Comparison of ENCODE assay signal across 21 cellular contexts in genomic region chr4:186927624-186928023, GRCh38.
DNase-seq lines count a peak whose midpoint lies in the region; ATAC-seq and TF ChIP-seq lines count a peak whose summit lies in the region.
"Had no signal": no experiment of that assay in that cellular context is flagged by ENCODE, and none has a peak within 500 bp of the region (broad histone marks: within the 10 kb centered on the region; RNA-seq: fewer than 3 reads in every experiment).

No MANE protein-coding gene starts in this region.

- H4K8ac ChIP-seq in IMR-90 (ENCODE audit: low read depth in 2 of 2, low read length in 2 of 2), result no peak overlapping the region
- H4K8ac ChIP-seq in mesenchymal stem cell (ENCODE audit: low read length), result no peak overlapping the region

- H3K4me2 ChIP-seq in IMR-90 (ENCODE audit: low read depth, low read length) (no peak overlapping the region), mesenchymal stem cell (ENCODE audit: low read length, poor library complexity, severe bottlenecking) (no peak overlapping the region)

- H3K9me3 Mint-ChIP-seq in WTC11, result peaks cover 7% of the 10 kb centered on the region
- H3K9me3 Mint-ChIP-seq: HFFc6 had no signal

- H3K23ac ChIP-seq in IMR-90 (ENCODE audit: low read depth, low read length), result peak overlapping the region; percentile 36; the same call in 1 of the 2 replicates
- H3K23ac ChIP-seq in mesenchymal stem cell (ENCODE audit: low read length in 2 of 2), result no peak overlapping the region

- POLR2A ChIA-PET in AG04450 (lab: Yijun Ruan, JAX), result no interaction called here
- POLR2A ChIA-PET in IMR-90 (lab: Charles Lee; ENCODE audit: unreplicated experiment), result no interaction called here
- POLR2A ChIA-PET in WTC11 (lab: Charles Lee), result no interaction called here

- no peak for ATAC-seq in IMR-90 (ENCODE audit: low read depth)
- peak; percentile 77 for ATAC-seq in WTC11
- ATAC-seq in Right ventricle myocardium superior (ENCODE audit: poor library complexity), result no peak
- ATAC-seq in lower lobe of right lung, result no peak

- DNase-seq in AG04450 (ENCODE audit: low read depth, low spot score) (no peak), IMR-90 (no peak), WTC11 (ENCODE audit: low spot score) (no peak), mesenchymal stem cell (no peak), Right ventricle myocardium superior (no peak), erythroblast (lab: John Stamatoyannopoulos, UW) (no peak), lower lobe of right lung (no peak)
- DNase-seq: EL; GF-D8; HFFc6; KBM-7; NCI-H1105; NCI-H146; NCI-H2029; NCI-H2227 treated with DMSO at 0.1 percent for 48 hours; NCI-H510A; NK-92 treated with Interleukin-12 subunit alpha and Interleukin-12 subunit beta, amount 100 ng/mL, for 24 hours; Peyer's patch had no signal

- H2BK120ac ChIP-seq in IMR-90 (ENCODE audit: low read depth, low read length) (0 out of 2 replicates have a peak overlapping the region, but pooled peaks have one; percentile 32), mesenchymal stem cell (ENCODE audit: low read depth, low read length) (no peak overlapping the region)

- H3K18ac ChIP-seq in IMR-90 (ENCODE audit: low read depth, low read length) (peak overlapping the region; percentile 35; the same call in 1 of the 2 replicates), mesenchymal stem cell (ENCODE audit: low read depth in 1 of 2, low read length in 2 of 2) (no peak overlapping the region)

- H2AK5ac ChIP-seq in IMR-90 (ENCODE audit: low read depth, low read length) (no peak overlapping the region), mesenchymal stem cell (ENCODE audit: low read length, severe bottlenecking) (no peak overlapping the region)

- dilution Hi-C loops in IMR-90 (cut with HindIII; ENCODE audit: low sequenced_read_pairs, unreplicated experiment), result no loop called here

- no peak overlapping the region for H2BK5ac ChIP-seq in IMR-90 (ENCODE audit: low read depth, low read length, poor library complexity, severe bottlenecking)
- no peak overlapping the region for H2BK5ac ChIP-seq in mesenchymal stem cell (ENCODE audit: low read depth, low read length, poor library complexity, severe bottlenecking)

- H3K4me3 Mint-ChIP-seq in WTC11, result no peak overlapping the region
- H3K4me3 Mint-ChIP-seq: B cell, CD14-positive monocyte, HFFc6 had no signal

- TF ChIP-seq POLR2A in IMR-90 (IDR thresholded peaks at IDR 0.05; ENCODE audit: low read depth, low read length) (no peak), erythroblast (IDR thresholded peaks at IDR 0.05; ENCODE audit: low read length) (no peak)

- H2BK12ac ChIP-seq in mesenchymal stem cell (ENCODE audit: low read length in 2 of 2), result no peak overlapping the region

- intact Hi-C loops in IMR-90 (cut with micrococcal nuclease) (no loop called here), Right ventricle myocardium superior (cut with DNase I) (no loop called here), lower lobe of right lung (cut with DNase I) (no loop called here)

- peaks cover 5% of the 10 kb centered on the region for H3K36me3 Mint-ChIP-seq in WTC11
- H3K36me3 Mint-ChIP-seq: CD14-positive monocyte had no signal

- in situ Hi-C loops in IMR-90 (cut with MboI; ENCODE audit: low sequenced_read_pairs), result loop anchor here (25.0 kb wide), 1 partner anchor 190 kb away; no protein-coding TSS in a partner anchor

- H3K4ac ChIP-seq in IMR-90 (ENCODE audit: low read depth, low read length), result 0 out of 2 replicates have a peak overlapping the region, but pooled peaks have one; percentile 11
- H3K4ac ChIP-seq in mesenchymal stem cell (ENCODE audit: low read depth in 1 of 2, low read length in 2 of 2), result no peak overlapping the region

- peaks cover 3% of the 10 kb centered on the region; the same call in 1 of the 2 replicates for H3K9me3 ChIP-seq in AG04450 (ENCODE audit: control insufficient read depth, insufficient read depth, low read length)
- H3K9me3 ChIP-seq in IMR-90 (ENCODE audit: control insufficient read depth, insufficient read depth, low read length), result no peaks in the 10 kb centered on the region
- H3K9me3 ChIP-seq in mesenchymal stem cell (ENCODE audit: control insufficient read depth, low read length), result no peaks in the 10 kb centered on the region
- no peaks in the 10 kb centered on the region for H3K9me3 ChIP-seq in lower lobe of right lung
- H3K9me3 ChIP-seq: Peyer's patch, SJSA1 had no signal

- peaks cover 0 to 4% of the 10 kb centered on the region in 2 experiments; a peak in 1 of 4 replicates for H3K79me1 ChIP-seq in IMR-90 (ENCODE audit: low read depth in 1 of 2, low read length in 2 of 2)
- no peaks in the 10 kb centered on the region for H3K79me1 ChIP-seq in mesenchymal stem cell (replicated peaks; ENCODE audit: low read length, poor library complexity, severe bottlenecking)

- H4K20me1 ChIP-seq in IMR-90 (ENCODE audit: insufficient read depth, low read length), result no peaks in the 10 kb centered on the region

- H3K4me1 ChIP-seq in IMR-90 (ENCODE audit: control insufficient read depth, insufficient read depth, low read length), result peaks cover 7% of the 10 kb centered on the region
- peaks cover 2% of the 10 kb centered on the region for H3K4me1 ChIP-seq in mesenchymal stem cell (ENCODE audit: control insufficient read depth, insufficient read depth, low read depth, low read length)
- H3K4me1 ChIP-seq in lower lobe of right lung, result no peaks in the 10 kb centered on the region
- H3K4me1 ChIP-seq: Peyer's patch had no signal

- no peaks in the 10 kb centered on the region for H3K27me3 Mint-ChIP-seq in WTC11 (ENCODE audit: low read depth)
- H3K27me3 Mint-ChIP-seq: B cell had no signal

- H3K27ac Mint-ChIP-seq in WTC11, result no peak overlapping the region
- H3K27ac Mint-ChIP-seq: B cell, CD14-positive monocyte, HFFc6 had no signal

- H3K9ac ChIP-seq in IMR-90 (ENCODE audit: low read depth, low read length) (no peak overlapping the region), mesenchymal stem cell (ENCODE audit: low read length) (peak overlapping the region; percentile 36)

- H2AK9ac ChIP-seq in IMR-90 (replicated peaks; ENCODE audit: low read depth, low read length, poor library complexity), result no peak overlapping the region

- H3K27me3 ChIP-seq in AG04450 (ENCODE audit: control insufficient read depth, insufficient read depth, low read length), result no peaks in the 10 kb centered on the region
- H3K27me3 ChIP-seq in IMR-90 (ENCODE audit: control insufficient read depth, insufficient read depth, low read length), result no peaks in the 10 kb centered on the region
- H3K27me3 ChIP-seq in mesenchymal stem cell (ENCODE audit: control insufficient read depth in 1 of 2, insufficient read depth in 1 of 2, low read length in 2 of 2), result no peaks in the 10 kb centered on the region
- no peaks in the 10 kb centered on the region for H3K27me3 ChIP-seq in lower lobe of right lung (ENCODE audit: low read depth)
- H3K27me3 ChIP-seq: Peyer's patch, SJSA1 had no signal

- H3K36me3 ChIP-seq in IMR-90 (ENCODE audit: control insufficient read depth, insufficient read depth, low read length) (no peaks in the 10 kb centered on the region), mesenchymal stem cell (ENCODE audit: control insufficient read depth in 1 of 2, insufficient read depth in 2 of 2, low read depth in 1 of 2, low read length in 2 of 2) (no peaks in the 10 kb centered on the region), lower lobe of right lung (no peaks in the 10 kb centered on the region)
- H3K36me3 ChIP-seq: Peyer's patch, SJSA1 had no signal

- H4K91ac ChIP-seq in IMR-90 (ENCODE audit: insufficient read depth, low read depth, low read length) (peak overlapping the region; percentile 49), mesenchymal stem cell (ENCODE audit: low read length) (no peak overlapping the region)

- H2AFZ ChIP-seq in IMR-90 (replicated peaks; ENCODE audit: low read length, poor library complexity), result peak overlapping the region; percentile 40
- no peak overlapping the region for H2AFZ ChIP-seq in mesenchymal stem cell (ENCODE audit: low read depth, low read length)

- no peak overlapping the region for H3K4me3 ChIP-seq in AG04450 (ENCODE audit: low read depth, low read length)
- H3K4me3 ChIP-seq in IMR-90 (ENCODE audit: insufficient read depth, low read depth, low read length), result no peak overlapping the region
- H3K4me3 ChIP-seq in mesenchymal stem cell (ENCODE audit: insufficient read depth in 1 of 2, low read depth in 1 of 2, low read length in 2 of 2), result no peak overlapping the region
- H3K4me3 ChIP-seq in lower lobe of right lung, result no peak overlapping the region
- H3K4me3 ChIP-seq: Peyer's patch, SJSA1 had no signal

- TF ChIP-seq CTCF in AG04450 (IDR thresholded peaks at IDR 0.05; ENCODE audit: low read depth, low read length) (0 out of 2 replicates have a peak, but pooled peaks have one; percentile 14), IMR-90 (conservative IDR thresholded peaks at IDR 0.05; ENCODE audit: low read depth, low read length) (no peak), WTC11 (IDR thresholded peaks at IDR 0.05) (no peak), lower lobe of right lung (IDR thresholded peaks at IDR 0.05) (no peak)

- H2BK15ac ChIP-seq in IMR-90 (ENCODE audit: low read depth, low read length), result no peak overlapping the region; the same call in 2 of the 3 replicates
- H2BK15ac ChIP-seq in mesenchymal stem cell (ENCODE audit: low read depth, poor library complexity, severe bottlenecking), result no peak overlapping the region

- no TSS peak for BruUV-seq in IMR-90 (replicated peaks; lab: Mats Ljungman, UMichigan)

- H4K5ac ChIP-seq in IMR-90 (ENCODE audit: low read depth, low read length), result 0 out of 2 replicates have a peak overlapping the region, but pooled peaks have one; percentile 42

- no peak overlapping the region for H2BK20ac ChIP-seq in IMR-90 (ENCODE audit: low read depth, low read length)

- H3K56ac ChIP-seq in IMR-90 (ENCODE audit: extremely low read depth, insufficient read depth, low read length), result no peak overlapping the region

- no CpG with 5 or more reads among the region's 2 CpGs for WGBS in IMR-90 (ENCODE audit: extremely low coverage in 2 of 2, insufficient read length in 1 of 2), 2 experiments
- WGBS in mesenchymal stem cell, result 70% methylated on average over 1 of the region's 2 CpGs

- peaks cover 5% of the 10 kb centered on the region for H3K9me1 ChIP-seq in IMR-90 (ENCODE audit: insufficient read depth, low read length)

- no peak for TF ChIP-seq RAD21 in IMR-90 (IDR thresholded peaks at IDR 0.05; ENCODE audit: low read length)

- H3K14ac ChIP-seq in IMR-90 (replicated peaks; ENCODE audit: low read depth, low read length) (no peak overlapping the region), mesenchymal stem cell (ENCODE audit: low read length in 2 of 2) (no peak overlapping the region)

- CTCF ChIA-PET in AG04450 (lab: Charles Lee), result no interaction called here
- CTCF ChIA-PET in IMR-90 (lab: Yijun Ruan, JAX), result no interaction called here
- CTCF ChIA-PET in WTC11 (lab: Charles Lee), result no interaction called here

- H3K27ac ChIP-seq in AG04450 (ENCODE audit: low read depth, low read length) (no peak overlapping the region), IMR-90 (ENCODE audit: insufficient read depth, low read length) (no peak overlapping the region), mesenchymal stem cell (ENCODE audit: low read length, poor library complexity, severe bottlenecking) (no peak overlapping the region), lower lobe of right lung (no peak overlapping the region)
- H3K27ac ChIP-seq: Peyer's patch, SJSA1 had no signal

- H3K4me1 Mint-ChIP-seq in WTC11, result no peaks in the 10 kb centered on the region
- H3K4me1 Mint-ChIP-seq: B cell, CD14-positive monocyte had no signal

TF ChIP-seq in WTC11, 78 proteins besides CTCF, POLR2A, EP300 and RAD21 (continues in another document):
- TF ChIP-seq SOX15 (CRISPR knock-in tag; IDR thresholded peaks at IDR 0.05), result no peak
